Comparison of ENCODE assay signal across 8 cellular contexts in the genomic region with DNA sequence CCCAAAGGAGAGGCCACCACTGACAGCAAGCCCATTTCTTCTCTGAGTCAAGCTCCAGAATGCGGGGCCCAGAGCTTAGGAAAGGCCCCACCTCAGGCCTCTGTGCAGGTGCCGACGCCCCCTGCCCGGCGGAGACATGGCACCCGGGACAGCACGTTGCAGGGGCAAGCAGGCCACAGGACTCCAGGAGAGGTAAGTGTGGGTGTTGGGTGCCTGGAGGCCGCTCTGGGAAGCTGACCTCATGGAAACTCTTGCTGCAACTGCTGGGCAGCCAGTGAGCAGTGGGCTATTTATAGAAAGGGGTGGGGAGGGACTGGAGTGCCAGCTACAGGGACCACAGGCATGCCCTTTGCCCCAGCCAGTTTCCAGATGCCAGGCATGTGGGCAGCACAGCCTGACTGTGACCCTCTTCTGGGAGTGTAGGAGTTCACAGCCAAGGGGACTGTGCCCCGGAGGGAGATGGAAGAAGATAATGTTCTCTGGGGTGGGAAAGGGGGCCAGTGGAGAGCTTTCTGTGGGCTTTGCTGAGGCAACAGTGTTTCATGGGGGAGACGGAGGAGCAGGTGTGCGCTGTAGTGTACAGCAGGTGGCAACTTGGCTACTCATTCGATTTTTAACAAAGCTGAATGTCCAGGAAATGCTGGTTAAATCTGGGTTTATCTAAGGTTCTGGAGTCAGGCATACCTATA. TPM values are rescaled to one million over a fixed set of nuclear protein-coding genes. Genes with fewer than 3 reads are reported as not detected.
A peak's percentile ranks its signal among the peaks of the same experiment; 100 is the strongest.
DNase-seq lines count a peak whose midpoint lies in the region; ATAC-seq, FAIRE-seq and TF ChIP-seq lines count a peak whose summit lies in the region.
"Had no signal": no experiment of that assay in that cellular context is flagged by ENCODE, and none has a peak within 500 bp of the region (broad histone marks: within the 10 kb centered on the region; RNA-seq: fewer than 3 reads in every experiment).

No MANE protein-coding gene starts in this region.

- H3K27me3 ChIP-seq in mammary epithelial cell (ENCODE audit: insufficient read depth, low read length), result no peaks in the 10 kb centered on the region
- no peaks in the 10 kb centered on the region for H3K27me3 ChIP-seq in transverse colon

- no peak for FAIRE-seq in GM12891 (lab: Jason Lieb, UNC)

- CTCF ChIA-PET in mammary epithelial cell (lab: Charles Lee; ENCODE audit: low non-redundant PET), result no interaction called here

- ATAC-seq in left lobe of liver (peak; percentile 83), HG02610 (IDR thresholded peaks at IDR 0.05; ENCODE audit: unreplicated experiment) (no peak), HG03439 (IDR thresholded peaks at IDR 0.05; ENCODE audit: unreplicated experiment) (no peak)

- 36% methylated on average over 11 of the region's 12 CpGs for WGBS in mammary epithelial cell (ENCODE audit: low coverage, missing lambda C conversion rate)
- 67 to 72% methylated on average over 2 to 12 of the region's 12 CpGs for WGBS in transverse colon (ENCODE audit: low coverage in 1 of 2), 2 donors

- H3K27ac ChIP-seq in mammary epithelial cell (ENCODE audit: insufficient read depth, low read depth, low read length) (no peak overlapping the region), transverse colon (peak overlapping the region; percentile 71 to 81 (median 76))

- H3K9ac ChIP-seq in mammary epithelial cell (ENCODE audit: insufficient read depth, low read length), result no peak overlapping the region

- intact Hi-C loops in mammary epithelial cell (cut with micrococcal nuclease), result loop anchor here (10.0 kb wide), 1 partner anchor 204 kb away; no protein-coding TSS in a partner anchor
- intact Hi-C loops in transverse colon (cut with DNase I; ENCODE audit: low total_unique reads), result loop anchor here (5.0 kb wide), 1 partner anchor 86 kb away; no protein-coding TSS in a partner anchor

- no peaks in the 10 kb centered on the region for H3K9me3 ChIP-seq in mammary epithelial cell (replicated peaks; ENCODE audit: insufficient read depth, low read length)
- no peaks in the 10 kb centered on the region for H3K9me3 ChIP-seq in transverse colon

- TF ChIP-seq POLR2A in transverse colon (IDR thresholded peaks at IDR 0.05) (no peak), GM12891 (IDR thresholded peaks at IDR 0.05; ENCODE audit: low read depth, low read length) (no peak)

- no peak for TF ChIP-seq CTCF in mammary epithelial cell (conservative IDR thresholded peaks at IDR 0.05 in 1 of 2, IDR thresholded peaks at IDR 0.05 in 1 of 2; ENCODE audit: extremely low read depth in 1 of 2, insufficient read depth in 1 of 2, low read depth in 1 of 2, low read length in 2 of 2)
- no peak for TF ChIP-seq CTCF in transverse colon (IDR thresholded peaks at IDR 0.05)

- no TSS peak for BruUV-seq in mammary epithelial cell (replicated peaks; lab: Mats Ljungman, UMichigan)

- no peaks in the 10 kb centered on the region for H3K36me3 ChIP-seq in mammary epithelial cell (ENCODE audit: insufficient read depth, low read length)
- H3K36me3 ChIP-seq in transverse colon, result no peaks in the 10 kb centered on the region

- H3K4me1 ChIP-seq in mammary epithelial cell (ENCODE audit: insufficient read depth, low read length), result no peaks in the 10 kb centered on the region
- H3K4me1 ChIP-seq in transverse colon, result peaks cover 14 to 23% (median 19%) of the 10 kb centered on the region in 4 donors

- peak; percentile 84 for TF ChIP-seq EP300 in transverse colon (IDR thresholded peaks at IDR 0.05; ENCODE audit: low read depth)

- dilution Hi-C loops in mammary epithelial cell (cut with HindIII; ENCODE audit: low sequenced_read_pairs), result no loop called here

- H3K4me3 ChIP-seq in mammary epithelial cell (replicated peaks in 1 of 3; ENCODE audit: insufficient read depth in 1 of 3, low read depth in 2 of 3, low read length in 3 of 3) (no peak overlapping the region), transverse colon (no peak overlapping the region)

- no peaks in the 10 kb centered on the region for H4K20me1 ChIP-seq in mammary epithelial cell (ENCODE audit: insufficient read depth, low read length)

- H2AFZ ChIP-seq in mammary epithelial cell (ENCODE audit: low read depth, low read length), result no peak overlapping the region

- in situ Hi-C loops in mammary epithelial cell (cut with MboI; ENCODE audit: low sequenced_read_pairs in 2 of 2) (loop anchor here (10.0 to 25.0 kb wide), 2 partner anchors 84 to 221 kb away; no protein-coding TSS in a partner anchor), transverse colon (cut with MboI; ENCODE audit: low pct_ligation_motif_present in 1 of 4, low pct_unique_long_range_greater_than_20kb in 1 of 4, low sequenced_read_pairs in 3 of 4) (no loop called here)

- no peak overlapping the region for H3K4me2 ChIP-seq in mammary epithelial cell (ENCODE audit: insufficient read depth, low read depth, low read length)

- DNase-seq in M059J (ENCODE audit: low read depth) (peak; percentile 88), mammary epithelial cell (peak; percentile 12), left lobe of liver (ENCODE audit: low spot score) (peak; percentile 98), transverse colon (peak; percentile 64), GM12891 (ENCODE audit: insufficient read length, low spot score) (no peak)
- DNase-seq: NCI-H1436 treated with DMSO at 0.1 percent for 48 hours had no signal

- H3K79me2 ChIP-seq in mammary epithelial cell (ENCODE audit: insufficient read depth, low read length), result no peaks in the 10 kb centered on the region

TF ChIP-seq in GM12891, 5 proteins besides CTCF, POLR2A, EP300 and RAD21:
- TF ChIP-seq TAF1 (IDR thresholded peaks at IDR 0.05; ENCODE audit: low read depth, low read length) (no peak), POU2F2 (IDR thresholded peaks at IDR 0.05; ENCODE audit: low read depth, low read length) (no peak), POLR2AphosphoS5 (IDR thresholded peaks at IDR 0.05; ENCODE audit: low read depth, low read length) (no peak)

RNA-seq across cellular contexts. Expression of a gene that starts 23.7 kb away (rescaled TPM):
- 0.25 and 1.0 TPM in 2 replicates for total RNA-seq in M059J (2014; rRNA removed; shearing (Covaris generic))
- total RNA-seq in mammary epithelial cell (under 1 TPM; 0.16 to 0.33 TPM), left lobe of liver (2.7 TPM), transverse colon (1 to 10 TPM; 1.1 to 4.6 (median 2.8) TPM)
- 0.09 TPM for polyA plus RNA-seq in mammary epithelial cell
- not detected for polyA minus RNA-seq in mammary epithelial cell
- polyA plus RNA-seq in GM12891 (2012; ENCODE audit: low read depth, missing spikeins), result 0.03 TPM

RNA-seq across cellular contexts. Expression of a gene that starts 43.6 kb away (rescaled TPM):
- total RNA-seq in M059J (2014; rRNA removed; shearing (Covaris generic)), result not detected in 2 replicates
- total RNA-seq in mammary epithelial cell, result under 1 TPM in 1 of 2 donors, not detected in 1; 0.17 TPM
- not detected for polyA plus RNA-seq in mammary epithelial cell
- polyA minus RNA-seq in mammary epithelial cell, result not detected
- total RNA-seq in left lobe of liver, result 64.6 TPM
- not detected for total RNA-seq in transverse colon
- polyA plus RNA-seq in GM12891 (2012; ENCODE audit: low read depth, missing spikeins), result 0.05 TPM

Comparison
In these comparisons a context has a peak if more than half of its experiments do, and no peak if none do; other contexts are left out.
1. RNA of a gene that starts 43.6 kb away (total RNA-seq): 64.6 TPM in left lobe of liver (single experiment); 0.17 TPM in mammary epithelial cell, not detected in M059J and not detected in transverse colon; every median in the first group is over 10 times any median in the second.
2. in situ Hi-C loops: an anchor here in mammary epithelial cell (10.0 to 25.0 kb wide); none called in transverse colon.